ENCODE assay signal across 26 cellular contexts in genomic region chr19:18933297-18933696, GRCh38. TPM values are rescaled to one million over a fixed set of nuclear protein-coding genes. Genes with fewer than 3 reads are reported as not detected.
A peak's percentile ranks its signal among the peaks of the same experiment; 100 is the strongest.
DNase-seq lines count a peak whose midpoint lies in the region; ATAC-seq and TF ChIP-seq lines count a peak whose summit lies in the region.
"Had no signal": no experiment of that assay in that cellular context is flagged by ENCODE, and none has a peak within 500 bp of the region (broad histone marks: within the 10 kb centered on the region; RNA-seq: fewer than 3 reads in every experiment).

No MANE protein-coding gene starts in this region.

- H3K4me1 ChIP-seq in BE2C, result 0 out of 2 replicates have a peak, but pooled peaks cover 3% of the 10 kb centered on the region
- peaks cover 8% of the 10 kb centered on the region; the same call in 1 of the 2 replicates for H3K4me1 ChIP-seq in GM23338 (ENCODE audit: insufficient read depth)
- H3K4me1 ChIP-seq: SJSA1 had no signal

- H3K27me3 ChIP-seq in BE2C (no peaks in the 10 kb centered on the region), GM23338 (ENCODE audit: insufficient read depth) (no peaks in the 10 kb centered on the region)
- H3K27me3 ChIP-seq: cardiac muscle cell, SJSA1, tibial artery had no signal

- H3K9me2 ChIP-seq in GM23338 (ENCODE audit: insufficient read depth), result no peaks in the 10 kb centered on the region

- H3K27me3 Mint-ChIP-seq in GM23338 (ENCODE audit: insufficient read depth, low read depth, poor library complexity), result peaks cover 15% of the 10 kb centered on the region
- peaks cover 5% of the 10 kb centered on the region for H3K27me3 Mint-ChIP-seq in activated T-helper 17 cell treated with anti-CD3 and anti-CD28 coated beads, Interleukin-2, amount 50 U/mL, for 72 hours
- H3K27me3 Mint-ChIP-seq in naive thymus-derived CD8-positive, alpha-beta T cell, result peaks cover 0 to 25% (median 9%) of the 10 kb centered on the region in 5 donors
- no peaks in the 10 kb centered on the region for H3K27me3 Mint-ChIP-seq in Calu3 (ENCODE audit: unreplicated experiment)

- ATAC-seq in GM23338, result no peak
- no peak for ATAC-seq in activated T-helper 17 cell treated with anti-CD3 and anti-CD28 coated beads, Interleukin-2, amount 50 U/mL, for 72 hours (replicated peaks)
- no peak for ATAC-seq in naive thymus-derived CD8-positive, alpha-beta T cell

- peaks cover 4% of the 10 kb centered on the region; the same call in 1 of the 2 replicates for H3F3A ChIP-seq in GM23338 (replicated peaks; ENCODE audit: low read depth)

- H3K4me1 Mint-ChIP-seq in GM23338, result peaks cover 4% of the 10 kb centered on the region
- H3K4me1 Mint-ChIP-seq in activated T-helper 17 cell treated with anti-CD3 and anti-CD28 coated beads, Interleukin-2, amount 50 U/mL, for 72 hours, result peaks cover 4% of the 10 kb centered on the region
- peaks cover 3 to 17% (median 8%) of the 10 kb centered on the region in 4 donors for H3K4me1 Mint-ChIP-seq in naive thymus-derived CD8-positive, alpha-beta T cell
- no peaks in the 10 kb centered on the region for H3K4me1 Mint-ChIP-seq in Calu3 (ENCODE audit: low read depth, unreplicated experiment)

- H3K9me3 Mint-ChIP-seq in GM23338, result no peaks in the 10 kb centered on the region
- H3K9me3 Mint-ChIP-seq in activated T-helper 17 cell treated with anti-CD3 and anti-CD28 coated beads, Interleukin-2, amount 50 U/mL, for 72 hours, result no peaks in the 10 kb centered on the region
- H3K9me3 Mint-ChIP-seq in naive thymus-derived CD8-positive, alpha-beta T cell, result no peaks in the 10 kb centered on the region
- H3K9me3 Mint-ChIP-seq in Calu3 (ENCODE audit: low read depth, unreplicated experiment), result no peaks in the 10 kb centered on the region
- H3K9me3 Mint-ChIP-seq: activated B cell treated with CpG ODN at 0.5 μM for 24 hours; effector memory CD8-positive, alpha-beta T cell had no signal

- CTCF ChIA-PET in Calu3 (lab: Charles Lee), result no interaction called here

- H3K27ac ChIP-seq in GM23338 (ENCODE audit: low read depth), result no peak overlapping the region
- H3K27ac ChIP-seq: cardiac muscle cell, SJSA1, tibial artery had no signal

- H4K20me1 ChIP-seq in GM23338 (replicated peaks; ENCODE audit: insufficient read depth), result no peaks in the 10 kb centered on the region; the same call in 1 of the 2 replicates

- H3K36me3 ChIP-seq in BE2C (no peaks in the 10 kb centered on the region), GM23338 (ENCODE audit: insufficient read depth) (no peaks in the 10 kb centered on the region)

- peaks cover 49% of the 10 kb centered on the region for H3K36me3 Mint-ChIP-seq in GM23338 (ENCODE audit: low read depth)
- H3K36me3 Mint-ChIP-seq in activated T-helper 17 cell treated with anti-CD3 and anti-CD28 coated beads, Interleukin-2, amount 50 U/mL, for 72 hours (ENCODE audit: low read depth), result no peaks in the 10 kb centered on the region
- peaks cover 0 to 2% (median 0%) of the 10 kb centered on the region in 3 donors for H3K36me3 Mint-ChIP-seq in naive thymus-derived CD8-positive, alpha-beta T cell
- peaks cover 31% of the 10 kb centered on the region for H3K36me3 Mint-ChIP-seq in Calu3 (ENCODE audit: insufficient read depth, unreplicated experiment)
- H3K36me3 Mint-ChIP-seq: activated CD8-positive, alpha-beta memory T cell treated with anti-CD3 and anti-CD28 coated beads, Interleukin-2, amount 10 ng/mL, durations not matched to agents 7 days and 5 days had no signal

- H3K4me3 Mint-ChIP-seq in GM23338 (peak overlapping the region; percentile 69; the same call in 2 of the 3 replicates), Calu3 (ENCODE audit: low read depth, unreplicated experiment) (no peak overlapping the region)
- H3K4me3 Mint-ChIP-seq in activated T-helper 17 cell treated with anti-CD3 and anti-CD28 coated beads, Interleukin-2, amount 50 U/mL, for 72 hours, result peak overlapping the region; percentile 34
- H3K4me3 Mint-ChIP-seq in naive thymus-derived CD8-positive, alpha-beta T cell, result peak overlapping the region in 9 of 10 donors; percentile 6 to 83 (median 55)
- H3K4me3 Mint-ChIP-seq: activated B cell treated with CpG ODN at 0.5 μM for 24 hours; activated CD8-positive, alpha-beta memory T cell treated with anti-CD3 and anti-CD28 coated beads, Interleukin-2, amount 10 ng/mL, durations not matched to agents 7 days and 5 days had no signal

- intact Hi-C loops in Calu3 (cut with micrococcal nuclease; ENCODE audit: unreplicated experiment), result no loop called here

- H3K9me3 ChIP-seq in BE2C, result no peaks in the 10 kb centered on the region
- H3K9me3 ChIP-seq: SJSA1, tibial artery had no signal

- peak overlapping the region; percentile 11; the same call in 1 of the 2 replicates for H3K4me3 ChIP-seq in BE2C (ENCODE audit: low read depth, low read length)
- H3K4me3 ChIP-seq in GM23338, result peak overlapping the region; percentile 69
- H3K4me3 ChIP-seq: SJSA1, tibial artery had no signal

- H3K27ac Mint-ChIP-seq in GM23338 (no peak overlapping the region), Calu3 (ENCODE audit: unreplicated experiment) (no peak overlapping the region)
- H3K27ac Mint-ChIP-seq in activated T-helper 17 cell treated with anti-CD3 and anti-CD28 coated beads, Interleukin-2, amount 50 U/mL, for 72 hours, result no peak overlapping the region
- peak overlapping the region in 1 of 10 donors; percentile 18 for H3K27ac Mint-ChIP-seq in naive thymus-derived CD8-positive, alpha-beta T cell
- H3K27ac Mint-ChIP-seq: activated B cell treated with CpG ODN at 0.5 μM for 24 hours; activated CD8-positive, alpha-beta memory T cell treated with anti-CD3 and anti-CD28 coated beads, Interleukin-2, amount 10 ng/mL, durations not matched to agents 7 days and 5 days had no signal

- H2AFZ ChIP-seq in GM23338, result no peak overlapping the region

- peak overlapping the region; percentile 86 for H3K4me2 ChIP-seq in GM23338

- POLR2A ChIA-PET in naive thymus-derived CD8-positive, alpha-beta T cell (lab: Charles Lee), result interaction anchor here (1.8 kb wide), 1 partner anchor 14 kb away, joined by 6 read pairs; the partner anchor contains the start of genes COPE and DDX49

- TF ChIP-seq CTCF in BE2C (IDR thresholded peaks at IDR 0.05; ENCODE audit: low read depth, low read length) (no peak), GM23338 (conservative IDR thresholded peaks at IDR 0.05; ENCODE audit: low read depth in 2 of 2) (no peak), Calu3 (IDR thresholded peaks at IDR 0.05; ENCODE audit: unreplicated experiment) (no peak)

- H3K79me2 ChIP-seq in GM23338 (replicated peaks; ENCODE audit: insufficient read depth), result no peaks in the 10 kb centered on the region

- no TSS peak for BruUV-seq in Calu3 (replicated peaks; lab: Mats Ljungman, UMichigan)

- DNase-seq in BE2C (no peak), GM23338 (ENCODE audit: low spot score) (no peak), Calu3 (no peak), DMS114 treated with DMSO at 0.1 percent for 48 hours (lab: John Stamatoyannopoulos, UW; ENCODE audit: unreplicated experiment) (no peak), NCI-H2196 (lab: John Stamatoyannopoulos, UW; ENCODE audit: unreplicated experiment) (no peak), SW 1271 (lab: John Stamatoyannopoulos, UW) (no peak)
- DNase-seq in naive thymus-derived CD8-positive, alpha-beta T cell, result no peak
- DNase-seq: activated B cell treated with CpG ODN at 0.5 μM for 24 hours; activated CD8-positive, alpha-beta memory T cell treated with anti-CD3 and anti-CD28 coated beads, Interleukin-2, amount 10 ng/mL, durations not matched to agents 7 days and 5 days; activated naive CD4-positive, alpha-beta T cell treated with Interleukin-2 at 50 U/mL for 16 hours; activated T-cell treated with anti-CD3 and anti-CD28 coated beads, Interleukin-2, amount 50 U/mL, for 48 hours; amygdala; COR-L47; DMS79; effector memory CD8-positive, alpha-beta T cell; GF-D8; left ventricle myocardium superior; NCI-H1092; NCI-H1694; RPMI8226; stimulated activated CD4-positive, alpha-beta T cell treated with anti-CD3 and anti-CD28 coated beads, Interleukin-4, amount 100 ng/mL, for 24 hours; T-helper 1 cell; tibial artery had no signal

TF ChIP-seq in GM23338, 12 proteins besides CTCF, POLR2A, EP300 and RAD21 (continues in another document):
- TF ChIP-seq POLR2AphosphoS5 (IDR thresholded peaks at IDR 0.05; ENCODE audit: low read depth) (no peak), EZH2phosphoT487 (IDR thresholded peaks at IDR 0.05; ENCODE audit: unreplicated experiment) (no peak)

RNA-seq across cellular contexts. Expression of gene HOMER3, which starts 7.7 kb away (rescaled TPM):
- 3.1 TPM for polyA plus RNA-seq in BE2C (2012; ENCODE audit: insufficient read depth, insufficient read length, low read depth)
- 23.5 and 38.4 TPM in 2 replicates for total RNA-seq in GM23338 (2014; rRNA removed; shearing (Covaris generic))
- polyA plus RNA-seq in GM23338 (2016; fragmentation: Nextera tagmentation; extraction: Ambion mirVana), result 16.7 and 18.0 TPM in 2 replicates
- 1 to 10 TPM in 1 of 2 donors, under 1 TPM in 1; 0.63 to 1.7 TPM for total RNA-seq in activated T-helper 17 cell treated with anti-CD3 and anti-CD28 coated beads, Interleukin-2, amount 50 U/mL, for 72 hours
- total RNA-seq in naive thymus-derived CD8-positive, alpha-beta T cell, result under 1 TPM in 1 of 2 experiments, not detected in 1; 0.55 TPM
- not detected for polyA plus RNA-seq in naive thymus-derived CD8-positive, alpha-beta T cell
- 19.0 and 20.2 TPM in 2 replicates for total RNA-seq in Calu3 (2022)

RNA-seq across cellular contexts. Expression of gene DDX49, which starts 13.8 kb away (rescaled TPM):
- 366 TPM for polyA plus RNA-seq in BE2C (2012; ENCODE audit: insufficient read depth, insufficient read length, low read depth)
- total RNA-seq in GM23338 (2014; rRNA removed; shearing (Covaris generic)), result 49.6 and 75.3 TPM in 2 replicates
- 40.2 and 44.2 TPM in 2 replicates for polyA plus RNA-seq in GM23338 (2016; fragmentation: Nextera tagmentation; extraction: Ambion mirVana)
- 10 to 100 TPM; 33.7 to 54.4 TPM for total RNA-seq in activated T-helper 17 cell treated with anti-CD3 and anti-CD28 coated beads, Interleukin-2, amount 50 U/mL, for 72 hours
- 10 to 100 TPM; 39.4 to 46.4 TPM for total RNA-seq in naive thymus-derived CD8-positive, alpha-beta T cell
- 10 to 100 TPM; 21.7 to 37.5 (median 24.7) TPM for polyA plus RNA-seq in naive thymus-derived CD8-positive, alpha-beta T cell
- 34.4 and 37.3 TPM in 2 replicates for total RNA-seq in Calu3 (2022)

RNA-seq across cellular contexts. Expression of gene COPE, which starts 14.1 kb away (rescaled TPM):
- polyA plus RNA-seq in BE2C (2012; ENCODE audit: insufficient read depth, insufficient read length, low read depth), result 283 TPM
- total RNA-seq in GM23338 (2014; rRNA removed; shearing (Covaris generic)), result 235 and 263 TPM in 2 replicates
- 263 and 269 TPM in 2 replicates for polyA plus RNA-seq in GM23338 (2016; fragmentation: Nextera tagmentation; extraction: Ambion mirVana)
- 100 to 1,000 TPM; 166 to 171 TPM for total RNA-seq in activated T-helper 17 cell treated with anti-CD3 and anti-CD28 coated beads, Interleukin-2, amount 50 U/mL, for 72 hours
- total RNA-seq in naive thymus-derived CD8-positive, alpha-beta T cell, result 100 to 1,000 TPM; 145 to 149 TPM
- 100 to 1,000 TPM; 224 to 259 (median 235) TPM for polyA plus RNA-seq in naive thymus-derived CD8-positive, alpha-beta T cell
- total RNA-seq in Calu3 (2022), result 137 and 143 TPM in 2 replicates

RNA-seq across cellular contexts. Expression of gene CERS1, which starts 37.3 kb away (rescaled TPM):
- 32.5 TPM for polyA plus RNA-seq in BE2C (2012; ENCODE audit: insufficient read depth, insufficient read length, low read depth)
- total RNA-seq in GM23338 (2014; rRNA removed; shearing (Covaris generic)), result 11.1 and 11.7 TPM in 2 replicates
- polyA plus RNA-seq in GM23338 (2016; fragmentation: Nextera tagmentation; extraction: Ambion mirVana), result 12.2 and 15.9 TPM in 2 replicates
- not detected for total RNA-seq in activated T-helper 17 cell treated with anti-CD3 and anti-CD28 coated beads, Interleukin-2, amount 50 U/mL, for 72 hours
- not detected for total RNA-seq in naive thymus-derived CD8-positive, alpha-beta T cell
- not detected for polyA plus RNA-seq in naive thymus-derived CD8-positive, alpha-beta T cell
- 3.6 and 4.4 TPM in 2 replicates for total RNA-seq in Calu3 (2022)
- total RNA-seq: activated B cell treated with CpG ODN at 0.5 μM for 24 hours; activated CD8-positive, alpha-beta memory T cell treated with anti-CD3 and anti-CD28 coated beads, Interleukin-2, amount 10 ng/mL, durations not matched to agents 7 days and 5 days; SJSA1 had no signal
